ENCODE assay signal across 8 cellular contexts in the genomic region with DNA sequence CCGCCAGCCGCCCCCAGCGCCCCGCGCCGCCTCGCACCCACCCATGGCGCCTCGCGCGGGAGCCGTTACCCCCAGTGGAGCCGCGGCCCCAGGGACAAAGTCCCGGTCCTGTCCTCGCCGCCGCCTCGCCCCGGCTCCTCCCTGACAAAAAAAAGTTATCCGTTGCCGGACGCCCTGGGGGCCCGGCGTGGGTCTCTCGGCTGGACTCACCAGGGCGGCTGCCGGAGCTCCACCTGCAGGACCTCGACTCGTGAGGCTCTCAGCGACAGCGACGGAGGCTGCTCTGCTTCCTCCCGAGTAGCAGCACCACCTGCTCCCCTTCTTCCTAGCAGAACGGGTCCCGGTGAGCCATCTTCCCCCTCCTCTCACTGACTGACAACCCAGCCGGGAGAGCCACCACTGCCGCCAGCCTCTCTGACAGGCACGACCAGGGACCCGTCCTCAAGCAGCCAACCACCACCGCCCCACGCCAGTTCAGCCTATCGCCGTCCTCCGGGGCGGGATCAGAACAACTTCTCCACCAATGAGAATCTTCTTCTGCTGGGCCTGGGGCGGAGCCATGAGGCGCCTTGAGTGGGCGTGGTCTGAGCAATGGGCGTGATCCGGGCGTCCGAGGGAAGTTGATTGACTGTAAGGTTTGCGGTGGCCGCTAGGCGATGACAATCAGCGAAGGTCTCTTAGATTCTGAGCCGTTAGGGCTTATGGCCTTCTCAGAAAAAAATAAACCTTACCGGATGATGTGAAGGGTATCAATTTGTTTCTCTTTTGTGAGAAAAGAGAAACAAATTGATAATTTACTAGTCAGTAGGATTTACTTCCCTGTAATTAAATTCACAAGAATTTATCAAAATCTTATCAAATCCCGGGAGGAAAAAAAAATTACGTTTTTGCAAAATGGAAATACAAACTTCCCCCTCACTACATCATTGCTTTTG. TPM values are rescaled to one million over a fixed set of nuclear protein-coding genes. Genes with fewer than 3 reads are reported as not detected.
DNase-seq lines count a peak whose midpoint lies in the region; ATAC-seq and TF ChIP-seq lines count a peak whose summit lies in the region.

HYCC1 (minus strand) TSS at position 416 of the 935 bp plus-strand sequence. CDS start 23,019 bp downstream, outside the sequence.

- H2AFZ ChIP-seq in PC-3 (ENCODE audit: low read length), result peak within 1 kb of the TSS; percentile 80

- TF ChIP-seq POLR2A in erythroblast (IDR thresholded peaks at IDR 0.05; ENCODE audit: low read length), result peak; percentile 97

- TF ChIP-seq CTCF in PC-3 (conservative IDR thresholded peaks at IDR 0.05; ENCODE audit: low read depth, low read length), result peak; percentile 57

- H3K4me1 ChIP-seq in PC-3 (ENCODE audit: insufficient read depth, low read length) (peaks cover 21% of the 10 kb centered on the region), mucosa of stomach (ENCODE audit: control insufficient read depth, insufficient read depth, low read length) (peaks cover 7% of the 10 kb centered on the region)

- H3K36me3 ChIP-seq in PC-3 (ENCODE audit: low read depth, low read length), result no peaks in the 10 kb centered on the region
- no peaks in the 10 kb centered on the region for H3K36me3 ChIP-seq in mucosa of stomach (ENCODE audit: control insufficient read depth, insufficient read depth, low read length)

- H3F3A ChIP-seq in PC-3 (ENCODE audit: low read length, unreplicated experiment), result no peaks in the 10 kb centered on the region

- H3K27me3 ChIP-seq in PC-3 (ENCODE audit: low read length) (no peaks in the 10 kb centered on the region), mucosa of stomach (ENCODE audit: control insufficient read depth, insufficient read depth, low read length) (peaks cover 11% of the 10 kb centered on the region)

- BruUV-seq in PC-3 (replicated peaks; lab: Mats Ljungman, UMichigan), result no TSS peak

- peak; percentile 93 for ATAC-seq in GM21619 (IDR thresholded peaks at IDR 0.05; ENCODE audit: unreplicated experiment)
- peak; percentile 98 for ATAC-seq in PC-3

- H3K9me3 ChIP-seq in PC-3 (ENCODE audit: low read length), result no peaks in the 10 kb centered on the region
- no peaks in the 10 kb centered on the region for H3K9me3 ChIP-seq in mucosa of stomach (ENCODE audit: control insufficient read depth, low read length)

- H3K9me2 ChIP-seq in PC-3 (replicated peaks; ENCODE audit: low read length), result no peaks in the 10 kb centered on the region

- POLR2A ChIA-PET in PC-3 (lab: Charles Lee; ENCODE audit: unreplicated experiment), result interaction anchor here (0.6 kb wide), 1 partner anchor 148 kb away, joined by 7 read pairs; no protein-coding TSS in a partner anchor

- H3K4me2 ChIP-seq in PC-3 (ENCODE audit: low read length), result peak within 1 kb of the TSS; percentile 98

- H3K9ac ChIP-seq in PC-3 (ENCODE audit: low read length) (peak within 1 kb of the TSS; percentile 68), mucosa of stomach (ENCODE audit: low read length) (peak within 1 kb of the TSS; percentile 45)

- peak; percentile 100 for DNase-seq in DMS53 treated with DMSO at 0.1 percent for 48 hours (lab: John Stamatoyannopoulos, UW; ENCODE audit: unreplicated experiment)
- peak; percentile 98 for DNase-seq in Jurkat, Clone E6-1 (ENCODE audit: low read depth, low spot score)
- peak; percentile 98 for DNase-seq in PC-3
- peak; percentile 99 for DNase-seq in activated T-cell treated with anti-CD3 and anti-CD28 coated beads, Interleukin-2, amount 50 U/mL, for 1 hour
- DNase-seq in erythroblast (lab: John Stamatoyannopoulos, UW), result peak; percentile 99
- peak; percentile 97 to 98 for DNase-seq in stimulated activated CD8-positive, alpha-beta memory T cell treated with anti-CD3 and anti-CD28 coated beads, Interleukin-7, amount 100 ng/mL, for 1 hour (ENCODE audit: low read depth in 2 of 2)

- H4K20me1 ChIP-seq in PC-3 (ENCODE audit: low read length), result peaks cover 23% of the 10 kb centered on the region

- no peak within 1 kb of the TSS for H3K27ac ChIP-seq in PC-3 (ENCODE audit: low read length)

- H3K4me3 ChIP-seq in Jurkat, Clone E6-1 (ENCODE audit: low read length), result peak within 1 kb of the TSS; percentile 76
- H3K4me3 ChIP-seq in PC-3 (ENCODE audit: low read length) (peak within 1 kb of the TSS; percentile 88), mucosa of stomach (ENCODE audit: low read length) (peak within 1 kb of the TSS; percentile 16)

- intact Hi-C loops in PC-3 (cut with micrococcal nuclease), result loop anchor here (1.0 to 5.0 kb wide), 6 partner anchors 21 to 191 kb away; partner anchors contain the start of gene TOMM7

- H3K79me2 ChIP-seq in PC-3 (ENCODE audit: low read length), result peaks cover 43% of the 10 kb centered on the region

- CTCF ChIA-PET in PC-3 (lab: Charles Lee), result no interaction called here

RNA-seq across cellular contexts. Expression of gene HYCC1, which starts in this region (rescaled TPM):
- 18.4 TPM for polyA plus RNA-seq in Jurkat, Clone E6-1 (2012; ENCODE audit: insufficient read depth, insufficient read length)
- total RNA-seq in PC-3 (2014; rRNA removed), result 15.0 and 15.5 TPM in 2 replicates

Comparison
In these comparisons a context has a peak if more than half of its experiments do, and no peak if none do; other contexts are left out.
1. H3K4me3 ChIP-seq: peak in every context shown above with its lines; median percentile 88 in PC-3; 76 in Jurkat, Clone E6-1; 16 in mucosa of stomach.